19 cellular contexts compared by ENCODE assay signal in the genomic region with DNA sequence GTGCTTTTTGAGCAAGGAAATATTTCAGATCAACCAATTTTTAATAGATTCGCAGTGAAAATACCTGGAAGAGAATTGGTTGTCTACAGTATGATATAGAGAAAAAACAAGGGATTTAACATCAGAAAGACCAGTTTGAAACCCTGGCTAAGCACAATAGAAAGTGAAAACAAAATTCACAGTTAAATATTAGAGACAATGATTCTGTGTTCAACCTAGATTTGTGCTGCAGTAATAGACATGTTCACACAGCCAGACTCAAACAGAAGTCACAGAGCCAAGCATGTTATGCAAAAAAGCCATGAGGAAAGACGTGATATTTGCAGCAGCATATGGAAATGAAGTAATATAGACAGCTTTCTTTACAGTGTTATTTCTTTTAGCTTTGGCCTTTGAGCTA. TPM values are rescaled to one million over a fixed set of nuclear protein-coding genes. Genes with fewer than 3 reads are reported as not detected.
DNase-seq lines count a peak whose midpoint lies in the region; ATAC-seq lines count a peak whose summit lies in the region.
"Had no signal": no experiment of that assay in that cellular context is flagged by ENCODE, and none has a peak within 500 bp of the region (broad histone marks: within the 10 kb centered on the region; RNA-seq: fewer than 3 reads in every experiment).

No MANE protein-coding gene starts in this region.

- no peaks in the 10 kb centered on the region for H3K9me3 Mint-ChIP-seq in T-helper 2 cell treated with Interferon-gamma antibody and Interleukin-4, amounts not matched to agents 5 μg/mL and 100 μg/mL, for 36 hours
- no peaks in the 10 kb centered on the region for H3K9me3 Mint-ChIP-seq in activated T-helper 1 cell treated with anti-CD3 and anti-CD28 coated beads, Interleukin-12 subunit alpha, Interleukin-12 subunit beta, Interleukin-2, Interleukin-4 antibody, amounts not matched to agents 30 ng/mL and 10 ng/mL and 1 ng/mL, durations not matched to agents 14 hours and 24 hours and 36 hours
- no peaks in the 10 kb centered on the region for H3K9me3 Mint-ChIP-seq in activated T-helper 2 cell treated with anti-CD3 and anti-CD28 coated beads, Interferon-gamma antibody, Interleukin-2, Interleukin-4, amounts not matched to agents 10 μg/mL and 5 μg/mL and 100 μg/mL, durations not matched to agents 14 hours and 24 hours and 36 hours
- H3K9me3 Mint-ChIP-seq: naive B cell had no signal

- peaks cover 5% of the 10 kb centered on the region for H3K27me3 Mint-ChIP-seq in T-helper 2 cell treated with Interferon-gamma antibody and Interleukin-4, amounts not matched to agents 5 μg/mL and 100 μg/mL, for 36 hours (ENCODE audit: low read depth)
- H3K27me3 Mint-ChIP-seq in activated T-helper 1 cell treated with anti-CD3 and anti-CD28 coated beads, Interleukin-12 subunit alpha, Interleukin-12 subunit beta, Interleukin-2, Interleukin-4 antibody, amounts not matched to agents 30 ng/mL and 10 ng/mL and 1 ng/mL, durations not matched to agents 14 hours and 24 hours and 36 hours (ENCODE audit: insufficient read depth), result peaks cover 3% of the 10 kb centered on the region
- H3K27me3 Mint-ChIP-seq in activated T-helper 2 cell treated with anti-CD3 and anti-CD28 coated beads, Interferon-gamma antibody, Interleukin-2, Interleukin-4, amounts not matched to agents 10 μg/mL and 5 μg/mL and 100 μg/mL, durations not matched to agents 14 hours and 24 hours and 36 hours (ENCODE audit: low read depth), result peaks cover 6% of the 10 kb centered on the region

- peak; percentile 63 for ATAC-seq in GM18873 (IDR thresholded peaks at IDR 0.05; ENCODE audit: low FRiP score, unreplicated experiment)
- ATAC-seq in GM21786 (IDR thresholded peaks at IDR 0.05; ENCODE audit: unreplicated experiment), result peak; percentile 63
- ATAC-seq: sciatic nerve had no signal

- H3K27ac Mint-ChIP-seq in T-helper 2 cell treated with Interferon-gamma antibody and Interleukin-4, amounts not matched to agents 5 μg/mL and 100 μg/mL, for 36 hours, result no peak overlapping the region
- H3K27ac Mint-ChIP-seq in activated T-helper 1 cell treated with anti-CD3 and anti-CD28 coated beads, Interleukin-12 subunit alpha, Interleukin-12 subunit beta, Interleukin-2, Interleukin-4 antibody, amounts not matched to agents 30 ng/mL and 10 ng/mL and 1 ng/mL, durations not matched to agents 14 hours and 24 hours and 36 hours, result no peak overlapping the region
- no peak overlapping the region for H3K27ac Mint-ChIP-seq in activated T-helper 2 cell treated with anti-CD3 and anti-CD28 coated beads, Interferon-gamma antibody, Interleukin-2, Interleukin-4, amounts not matched to agents 10 μg/mL and 5 μg/mL and 100 μg/mL, durations not matched to agents 14 hours and 24 hours and 36 hours
- H3K27ac Mint-ChIP-seq: naive B cell had no signal

- no peaks in the 10 kb centered on the region for H3K36me3 Mint-ChIP-seq in T-helper 2 cell treated with Interferon-gamma antibody and Interleukin-4, amounts not matched to agents 5 μg/mL and 100 μg/mL, for 36 hours (ENCODE audit: low read depth)
- H3K36me3 Mint-ChIP-seq in activated T-helper 1 cell treated with anti-CD3 and anti-CD28 coated beads, Interleukin-12 subunit alpha, Interleukin-12 subunit beta, Interleukin-2, Interleukin-4 antibody, amounts not matched to agents 30 ng/mL and 10 ng/mL and 1 ng/mL, durations not matched to agents 14 hours and 24 hours and 36 hours (ENCODE audit: low read depth), result no peaks in the 10 kb centered on the region
- no peaks in the 10 kb centered on the region for H3K36me3 Mint-ChIP-seq in activated T-helper 2 cell treated with anti-CD3 and anti-CD28 coated beads, Interferon-gamma antibody, Interleukin-2, Interleukin-4, amounts not matched to agents 10 μg/mL and 5 μg/mL and 100 μg/mL, durations not matched to agents 14 hours and 24 hours and 36 hours (ENCODE audit: low read depth)
- H3K36me3 Mint-ChIP-seq: naive B cell had no signal

- intact Hi-C loops in activated T-helper 1 cell treated with anti-CD3 and anti-CD28 coated beads, Interleukin-12 subunit alpha, Interleukin-12 subunit beta, Interleukin-2, Interleukin-4 antibody, amounts not matched to agents 30 ng/mL and 10 ng/mL and 1 ng/mL, durations not matched to agents 14 hours and 24 hours and 36 hours (cut with micrococcal nuclease), result no loop called here
- intact Hi-C loops in activated T-helper 2 cell treated with anti-CD3 and anti-CD28 coated beads, Interferon-gamma antibody, Interleukin-2, Interleukin-4, amounts not matched to agents 10 μg/mL and 5 μg/mL and 100 μg/mL, durations not matched to agents 14 hours and 24 hours and 36 hours (cut with micrococcal nuclease), result no loop called here

- H3K4me1 Mint-ChIP-seq in T-helper 2 cell treated with Interferon-gamma antibody and Interleukin-4, amounts not matched to agents 5 μg/mL and 100 μg/mL, for 36 hours (ENCODE audit: low read depth), result no peaks in the 10 kb centered on the region
- no peaks in the 10 kb centered on the region for H3K4me1 Mint-ChIP-seq in activated T-helper 1 cell treated with anti-CD3 and anti-CD28 coated beads, Interleukin-12 subunit alpha, Interleukin-12 subunit beta, Interleukin-2, Interleukin-4 antibody, amounts not matched to agents 30 ng/mL and 10 ng/mL and 1 ng/mL, durations not matched to agents 14 hours and 24 hours and 36 hours (ENCODE audit: low read depth)
- no peaks in the 10 kb centered on the region for H3K4me1 Mint-ChIP-seq in activated T-helper 2 cell treated with anti-CD3 and anti-CD28 coated beads, Interferon-gamma antibody, Interleukin-2, Interleukin-4, amounts not matched to agents 10 μg/mL and 5 μg/mL and 100 μg/mL, durations not matched to agents 14 hours and 24 hours and 36 hours (ENCODE audit: low read depth)
- H3K4me1 Mint-ChIP-seq: naive B cell had no signal

- DNase-seq in NCI-H526 treated with DMSO at 0.1 percent for 48 hours (lab: John Stamatoyannopoulos, UW), result peak; percentile 52
- DNase-seq in pons (ENCODE audit: low spot score), result peak; percentile 76
- DNase-seq in T-helper 2 cell treated with Interferon-gamma antibody and Interleukin-4, amounts not matched to agents 5 μg/mL and 100 μg/mL, for 36 hours (ENCODE audit: low spot score), result no peak
- no peak for DNase-seq in activated T-helper 1 cell treated with anti-CD3 and anti-CD28 coated beads, Interleukin-12 subunit alpha, Interleukin-12 subunit beta, Interleukin-2, Interleukin-4 antibody, amounts not matched to agents 30 ng/mL and 10 ng/mL and 1 ng/mL, durations not matched to agents 14 hours and 24 hours and 36 hours (ENCODE audit: low spot score)
- no peak for DNase-seq in activated T-helper 2 cell treated with anti-CD3 and anti-CD28 coated beads, Interferon-gamma antibody, Interleukin-2, Interleukin-4, amounts not matched to agents 10 μg/mL and 5 μg/mL and 100 μg/mL, durations not matched to agents 14 hours and 24 hours and 36 hours (ENCODE audit: low spot score)
- DNase-seq in cerebellum (ENCODE audit: low spot score), result no peak
- DNase-seq: activated CD4-positive, alpha-beta T cell treated with anti-CD3 and anti-CD28 coated beads for 4 hours; activated naive CD4-positive, alpha-beta T cell; IMR-90; kidney; naive B cell; NCI-H226; RPMI8226; stimulated activated naive CD4-positive, alpha-beta T cell treated with Interleukin-2 at 50 U/mL for 16 hours had no signal

- no peak overlapping the region for H3K4me3 Mint-ChIP-seq in T-helper 2 cell treated with Interferon-gamma antibody and Interleukin-4, amounts not matched to agents 5 μg/mL and 100 μg/mL, for 36 hours
- H3K4me3 Mint-ChIP-seq in activated T-helper 1 cell treated with anti-CD3 and anti-CD28 coated beads, Interleukin-12 subunit alpha, Interleukin-12 subunit beta, Interleukin-2, Interleukin-4 antibody, amounts not matched to agents 30 ng/mL and 10 ng/mL and 1 ng/mL, durations not matched to agents 14 hours and 24 hours and 36 hours, result no peak overlapping the region
- H3K4me3 Mint-ChIP-seq in activated T-helper 2 cell treated with anti-CD3 and anti-CD28 coated beads, Interferon-gamma antibody, Interleukin-2, Interleukin-4, amounts not matched to agents 10 μg/mL and 5 μg/mL and 100 μg/mL, durations not matched to agents 14 hours and 24 hours and 36 hours (ENCODE audit: low read depth), result no peak overlapping the region
- H3K4me3 Mint-ChIP-seq: naive B cell had no signal

RNA-seq across cellular contexts. Expression of a gene that starts 48.0 kb away (rescaled TPM):
- not detected in 2 replicates for total RNA-seq in activated T-helper 1 cell treated with anti-CD3 and anti-CD28 coated beads, Interleukin-12 subunit alpha, Interleukin-12 subunit beta, Interleukin-2, Interleukin-4 antibody, amounts not matched to agents 30 ng/mL and 10 ng/mL and 1 ng/mL, durations not matched to agents 14 hours and 24 hours and 36 hours
- not detected in 2 replicates for total RNA-seq in activated T-helper 2 cell treated with anti-CD3 and anti-CD28 coated beads, Interferon-gamma antibody, Interleukin-2, Interleukin-4, amounts not matched to agents 10 μg/mL and 5 μg/mL and 100 μg/mL, durations not matched to agents 14 hours and 24 hours and 36 hours
- 0.09 TPM for total RNA-seq in cerebellum
- total RNA-seq: chondrocyte, IMR-90, osteocyte had no signal

Comparison
In these comparisons a context has a peak if more than half of its experiments do, and no peak if none do; other contexts are left out.
1. DNase-seq: peak in NCI-H526 treated with DMSO at 0.1 percent for 48 hours (single experiment) and pons (single experiment); none in T-helper 2 cell treated with Interferon-gamma antibody and Interleukin-4, amounts not matched to agents 5 μg/mL and 100 μg/mL, for 36 hours (single experiment), activated T-helper 1 cell treated with anti-CD3 and anti-CD28 coated beads, Interleukin-12 subunit alpha, Interleukin-12 subunit beta, Interleukin-2, Interleukin-4 antibody, amounts not matched to agents 30 ng/mL and 10 ng/mL and 1 ng/mL, durations not matched to agents 14 hours and 24 hours and 36 hours (single experiment), activated T-helper 2 cell treated with anti-CD3 and anti-CD28 coated beads, Interferon-gamma antibody, Interleukin-2, Interleukin-4, amounts not matched to agents 10 μg/mL and 5 μg/mL and 100 μg/mL, durations not matched to agents 14 hours and 24 hours and 36 hours (single experiment) and cerebellum (single experiment).